ENCODE assay signal across 11 cellular contexts in the genomic region with DNA sequence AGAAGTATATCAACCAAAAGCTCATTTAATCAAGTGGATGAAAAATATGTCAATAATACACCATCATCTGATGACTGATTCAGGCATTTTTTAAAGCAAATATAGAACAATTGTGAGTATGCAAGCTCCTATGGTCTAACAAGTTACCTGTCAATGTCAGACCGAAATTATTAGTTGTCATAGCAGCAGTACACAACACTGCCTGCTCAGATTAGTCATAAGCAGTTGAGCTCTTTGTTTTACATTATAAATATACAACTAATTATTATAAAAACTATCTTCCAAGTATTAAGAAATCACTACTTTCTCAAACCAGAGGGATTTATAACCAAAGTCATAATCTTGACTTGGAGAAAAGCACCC.
DNase-seq lines count a peak whose midpoint lies in the region; ATAC-seq, FAIRE-seq and TF ChIP-seq lines count a peak whose summit lies in the region.
"Had no signal": no experiment of that assay in that cellular context is flagged by ENCODE, and none has a peak within 500 bp of the region (broad histone marks: within the 10 kb centered on the region; RNA-seq: fewer than 3 reads in every experiment).

No MANE protein-coding gene starts in this region.

- in situ Hi-C loops in HepG2 (cut with HindIII; ENCODE audit: extremely low pct_ligation_motif_present, low pct_unique_long_range_greater_than_20kb) = no loop called here

- H3K4me1 Mint-ChIP-seq in activated CD4-positive, alpha-beta T cell treated with anti-CD3 and anti-CD28 coated beads, Interleukin-2, amount 10 ng/mL, durations not matched to agents 7 days and 5 days = peaks cover 90% of the 10 kb centered on the region
- peaks cover 84% of the 10 kb centered on the region for H3K4me1 Mint-ChIP-seq in activated naive CD8-positive, alpha-beta T cell treated with anti-CD3 and anti-CD28 coated beads for 36 hours

- WGBS in HepG2 (ENCODE audit: low lambda C conversion rate) = 95% methylated on average over 1 of the region's 1 CpG

- H3K27ac Mint-ChIP-seq in activated CD4-positive, alpha-beta T cell treated with anti-CD3 and anti-CD28 coated beads, Interleukin-2, amount 10 ng/mL, durations not matched to agents 7 days and 5 days = peak overlapping the region; percentile 82
- H3K27ac Mint-ChIP-seq in activated naive CD8-positive, alpha-beta T cell treated with anti-CD3 and anti-CD28 coated beads for 36 hours = peak overlapping the region; percentile 81

- no peak overlapping the region for H3K9ac ChIP-seq in HepG2 (ENCODE audit: insufficient read depth, low read depth, low read length)

- TF ChIP-seq CTCF in HepG2 (CRISPR knock-in tag; IDR thresholded peaks at IDR 0.05) (no peak), tibial artery (IDR thresholded peaks at IDR 0.05) (no peak)

- H3K4me3 Mint-ChIP-seq in activated CD4-positive, alpha-beta T cell treated with anti-CD3 and anti-CD28 coated beads, Interleukin-2, amount 10 ng/mL, durations not matched to agents 7 days and 5 days = peak overlapping the region; percentile 0
- H3K4me3 Mint-ChIP-seq in activated naive CD8-positive, alpha-beta T cell treated with anti-CD3 and anti-CD28 coated beads for 36 hours = no peak overlapping the region

- H3K4me3 ChIP-seq in HepG2 (replicated peaks in 1 of 3; ENCODE audit: insufficient read depth in 1 of 3, low read depth in 2 of 3, low read length in 3 of 3) (no peak overlapping the region), tibial artery (no peak overlapping the region)
- H3K4me3 ChIP-seq: lung had no signal

- POLR2A ChIA-PET in activated CD4-positive, alpha-beta T cell treated with anti-CD3 and anti-CD28 coated beads, Interleukin-2, amount 10 ng/mL, durations not matched to agents 7 days and 5 days (lab: Charles Lee) = no interaction called here
- POLR2A ChIA-PET in HepG2 (lab: Yijun Ruan, JAX) = no interaction called here

- DNase-seq in activated CD4-positive, alpha-beta T cell treated with anti-CD3 and anti-CD28 coated beads, Interleukin-2, amount 10 ng/mL, durations not matched to agents 7 days and 5 days = no peak
- no peak for DNase-seq in activated CD4-positive, alpha-beta T cell treated with anti-CD3 and anti-CD28 coated beads, Interleukin-2, amount 50 U/mL, for 4 hours
- DNase-seq in activated naive CD8-positive, alpha-beta T cell treated with anti-CD3 and anti-CD28 coated beads for 36 hours = no peak
- no peak for DNase-seq in HepG2 (ENCODE audit: low spot score)
- DNase-seq in tibial artery = no peak
- DNase-seq in NCI-H2196 (lab: John Stamatoyannopoulos, UW; ENCODE audit: unreplicated experiment) = no peak
- DNase-seq in iPS-NIHi7 (ENCODE audit: extremely low spot score) = no peak
- DNase-seq: NCI-H187 treated with DMSO at 0.1 percent for 48 hours had no signal

- H3K79me2 ChIP-seq in HepG2 (ENCODE audit: insufficient read depth, low read length) = peaks cover 36% of the 10 kb centered on the region

- no peak overlapping the region for H3K4me2 ChIP-seq in HepG2 (ENCODE audit: low read depth, low read length)

- H3K9me3 ChIP-seq in HepG2 (ENCODE audit: low read length) (no peaks in the 10 kb centered on the region), tibial artery (no peaks in the 10 kb centered on the region)

- H3K27me3 ChIP-seq in HepG2 (ENCODE audit: control insufficient read depth in 1 of 2, insufficient read depth in 2 of 2, low read length in 2 of 2) (no peaks in the 10 kb centered on the region), tibial artery (no peaks in the 10 kb centered on the region)

- FAIRE-seq in HepG2 (lab: Jason Lieb, UNC) = no peak
- FAIRE-seq: urothelium cell line had no signal

- H3K36me3 ChIP-seq in HepG2 (replicated peaks in 1 of 2; ENCODE audit: control insufficient read depth in 1 of 2, insufficient read depth in 2 of 2, low read length in 2 of 2) (no peaks in the 10 kb centered on the region; a peak in 1 of 5 replicates), tibial artery (no peaks in the 10 kb centered on the region)

- intact Hi-C loops in HepG2 (cut with micrococcal nuclease; ENCODE audit: unreplicated experiment) (loop anchor here (5.0 kb wide), 1 partner anchor 52 kb away; no protein-coding TSS in a partner anchor), tibial artery (cut with DNase I; ENCODE audit: low total_unique reads) (no loop called here)

- no peak overlapping the region for H2AFZ ChIP-seq in HepG2 (ENCODE audit: low read length)

- peaks cover 70% of the 10 kb centered on the region for H3K36me3 Mint-ChIP-seq in activated CD4-positive, alpha-beta T cell treated with anti-CD3 and anti-CD28 coated beads, Interleukin-2, amount 10 ng/mL, durations not matched to agents 7 days and 5 days (ENCODE audit: low read depth)
- peaks cover 73% of the 10 kb centered on the region for H3K36me3 Mint-ChIP-seq in activated naive CD8-positive, alpha-beta T cell treated with anti-CD3 and anti-CD28 coated beads for 36 hours

- no peak for TF ChIP-seq POLR2A in HepG2 (IDR thresholded peaks at IDR 0.05; ENCODE audit: insufficient read depth in 1 of 2, low read depth in 2 of 2, low read length in 2 of 2)

- no peaks in the 10 kb centered on the region for H3K27me3 Mint-ChIP-seq in activated CD4-positive, alpha-beta T cell treated with anti-CD3 and anti-CD28 coated beads, Interleukin-2, amount 10 ng/mL, durations not matched to agents 7 days and 5 days
- H3K27me3 Mint-ChIP-seq in activated naive CD8-positive, alpha-beta T cell treated with anti-CD3 and anti-CD28 coated beads for 36 hours = no peaks in the 10 kb centered on the region

- BruUV-seq in HepG2 (replicated peaks; lab: Mats Ljungman, UMichigan) = no TSS peak

- H3K4me1 ChIP-seq in HepG2 (ENCODE audit: insufficient read depth, low read length) (peaks cover 83% of the 10 kb centered on the region), tibial artery (peaks cover 0 to 34% (median 13%) of the 10 kb centered on the region in 4 donors)

- no peaks in the 10 kb centered on the region for H3K9me3 Mint-ChIP-seq in activated CD4-positive, alpha-beta T cell treated with anti-CD3 and anti-CD28 coated beads, Interleukin-2, amount 10 ng/mL, durations not matched to agents 7 days and 5 days
- no peaks in the 10 kb centered on the region for H3K9me3 Mint-ChIP-seq in activated naive CD8-positive, alpha-beta T cell treated with anti-CD3 and anti-CD28 coated beads for 36 hours

- TF ChIP-seq EP300 in HepG2 (IDR thresholded peaks at IDR 0.05; ENCODE audit: low read depth in 2 of 2, low read length in 2 of 2) = no peak
- TF ChIP-seq EP300 in HepG2 (CRISPR knock-in tag; IDR thresholded peaks at IDR 0.05; ENCODE audit: borderline replicate concordance) = no peak

- peaks cover 3% of the 10 kb centered on the region for H4K20me1 ChIP-seq in HepG2 (ENCODE audit: insufficient read depth, low read length)

- no peak for TF ChIP-seq RAD21 in HepG2 (CRISPR knock-in tag; IDR thresholded peaks at IDR 0.05)

- CTCF ChIA-PET in activated CD4-positive, alpha-beta T cell treated with anti-CD3 and anti-CD28 coated beads, Interleukin-2, amount 10 ng/mL, durations not matched to agents 7 days and 5 days (lab: Charles Lee) = no interaction called here
- CTCF ChIA-PET in HepG2 (lab: Yijun Ruan, JAX; ENCODE audit: low intra/inter-chr PET ratio, low total read pairs) = interaction anchor here (1.4 kb wide), 1 partner anchor 18 kb away, joined by 6 read pairs; no protein-coding TSS in a partner anchor

- H3K27ac ChIP-seq in HepG2 (ENCODE audit: extremely low read length, insufficient read depth, low read length) = no peak overlapping the region
- H3K27ac ChIP-seq in tibial artery = peak overlapping the region; percentile 33 to 38

- ATAC-seq in HepG2 = no peak
- ATAC-seq in GM18517 (IDR thresholded peaks at IDR 0.05; ENCODE audit: unreplicated experiment) = no peak

TF ChIP-seq in HepG2, 621 proteins besides CTCF, POLR2A, EP300 and RAD21:
- TF ChIP-seq ZNF12 (CRISPR knock-in tag; IDR thresholded peaks at IDR 0.05) (peak; percentile 91), ZNF292 (CRISPR knock-in tag; IDR thresholded peaks at IDR 0.05; ENCODE audit: borderline replicate concordance, low read depth) (no peak)
